Comparison of ENCODE assay signal across 11 cellular contexts in the genomic region with DNA sequence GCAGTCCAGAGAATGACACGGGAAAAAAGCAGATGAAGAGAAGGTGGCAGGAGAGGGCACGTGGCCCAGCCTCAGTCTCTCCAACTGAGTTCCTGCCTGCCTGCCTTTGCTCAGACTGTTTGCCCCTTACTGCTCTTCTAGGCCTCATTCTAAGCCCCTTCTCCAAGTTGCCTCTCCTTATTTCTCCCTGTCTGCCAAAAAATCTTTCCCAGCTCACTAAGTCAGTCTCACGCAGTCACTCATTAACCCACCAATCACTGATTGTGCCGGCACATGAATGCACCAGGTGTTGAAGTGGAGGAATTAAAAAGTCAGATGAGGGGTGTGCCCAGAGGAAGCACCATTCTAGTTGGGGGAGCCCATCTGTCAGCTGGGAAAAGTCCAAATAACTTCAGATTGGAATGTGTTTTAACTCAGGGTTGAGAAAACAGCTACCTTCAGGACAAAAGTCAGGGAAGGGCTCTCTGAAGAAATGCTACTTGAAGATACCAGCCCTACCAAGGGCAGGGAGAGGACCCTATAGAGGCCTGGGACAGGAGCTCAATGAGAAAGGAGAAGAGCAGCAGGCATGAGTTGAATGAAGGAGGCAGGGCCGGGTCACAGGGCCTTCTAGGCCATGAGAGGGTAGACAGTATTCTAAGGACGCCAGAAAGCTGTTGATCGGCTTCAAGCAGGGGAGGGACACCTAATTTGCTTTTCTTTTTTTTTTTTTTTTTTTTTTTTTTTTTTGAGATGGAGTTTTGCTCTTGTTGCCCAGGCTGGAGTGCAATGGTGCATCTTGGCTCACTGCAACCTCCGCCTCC. TPM values are rescaled to one million over a fixed set of nuclear protein-coding genes. Genes with fewer than 3 reads are reported as not detected.
DNase-seq lines count a peak whose midpoint lies in the region; ATAC-seq and TF ChIP-seq lines count a peak whose summit lies in the region.
"Had no signal": no experiment of that assay in that cellular context is flagged by ENCODE, and none has a peak within 500 bp of the region (broad histone marks: within the 10 kb centered on the region; RNA-seq: fewer than 3 reads in every experiment).

No MANE protein-coding gene starts in this region.

- H3K9me3 Mint-ChIP-seq in GM23338 = no peaks in the 10 kb centered on the region; the same call in 2 of the 3 replicates
- H3K9me3 Mint-ChIP-seq in effector memory CD8-positive, alpha-beta T cell = no peaks in the 10 kb centered on the region

- H3K4me3 ChIP-seq in GM23338 (no peak overlapping the region), psoas muscle (no peak overlapping the region), aorta (ENCODE audit: low read length in 2 of 2) (no peak overlapping the region)

- peak overlapping the region; percentile 51; the same call in 1 of the 2 replicates for H3K27ac Mint-ChIP-seq in GM23338
- peak overlapping the region; percentile 100 for H3K27ac Mint-ChIP-seq in T-helper 17 cell
- peak overlapping the region; percentile 97 to 99 for H3K27ac Mint-ChIP-seq in effector memory CD8-positive, alpha-beta T cell

- H2AFZ ChIP-seq in GM23338 = no peak overlapping the region; the same call in 1 of the 2 replicates

- peaks cover 18% of the 10 kb centered on the region for H3F3A ChIP-seq in GM23338 (replicated peaks; ENCODE audit: low read depth)

- no peaks in the 10 kb centered on the region for H3K27me3 ChIP-seq in GM23338 (ENCODE audit: insufficient read depth)
- no peaks in the 10 kb centered on the region for H3K27me3 ChIP-seq in psoas muscle (ENCODE audit: insufficient read depth in 3 of 3, low read length in 2 of 3)
- H3K27me3 ChIP-seq in aorta (ENCODE audit: control insufficient read depth in 1 of 2, insufficient read depth in 2 of 2, low read length in 1 of 2) = no peaks in the 10 kb centered on the region
- H3K27me3 ChIP-seq: foreskin keratinocyte had no signal

- TF ChIP-seq CTCF in GM23338 (conservative IDR thresholded peaks at IDR 0.05; ENCODE audit: low read depth in 2 of 2) (no peak), psoas muscle (IDR thresholded peaks at IDR 0.05) (no peak), RWPE1 (conservative IDR thresholded peaks at IDR 0.05; ENCODE audit: low read depth) (no peak)

- peaks cover 61% of the 10 kb centered on the region for H3K4me1 ChIP-seq in GM23338 (ENCODE audit: insufficient read depth)
- peaks cover 19% of the 10 kb centered on the region for H3K4me1 ChIP-seq in psoas muscle
- H3K4me1 ChIP-seq in aorta (ENCODE audit: control insufficient read depth in 1 of 2, insufficient read depth in 2 of 2, low read length in 2 of 2) = no peaks in the 10 kb centered on the region

- no peaks in the 10 kb centered on the region for H3K79me2 ChIP-seq in GM23338 (replicated peaks; ENCODE audit: insufficient read depth)

- H3K9me2 ChIP-seq in GM23338 (ENCODE audit: insufficient read depth) = peaks cover 4% of the 10 kb centered on the region; the same call in 1 of the 2 replicates

- H3K36me3 Mint-ChIP-seq in GM23338 (ENCODE audit: low read depth) (no peaks in the 10 kb centered on the region), T-helper 17 cell (ENCODE audit: low read depth) (peaks cover 35% of the 10 kb centered on the region)
- peaks cover 100% of the 10 kb centered on the region for H3K36me3 Mint-ChIP-seq in effector memory CD8-positive, alpha-beta T cell (ENCODE audit: insufficient read depth)

- DNase-seq in GM23338 (ENCODE audit: low spot score) (no peak), T-helper 17 cell (no peak), psoas muscle (no peak), RWPE1 (ENCODE audit: low spot score) (no peak), nucleus accumbens (lab: John Stamatoyannopoulos, UW) (no peak), aorta (no peak)
- DNase-seq in effector memory CD8-positive, alpha-beta T cell = no peak
- DNase-seq: DMS79, foreskin keratinocyte, MV-4-11, NCI-H748 treated with DMSO at 0.1 percent for 48 hours had no signal

- no peak overlapping the region for H3K4me2 ChIP-seq in GM23338

- H3K36me3 ChIP-seq in GM23338 (ENCODE audit: insufficient read depth) (no peaks in the 10 kb centered on the region), psoas muscle (ENCODE audit: insufficient read depth in 1 of 2, low read depth in 1 of 2) (no peaks in the 10 kb centered on the region), aorta (ENCODE audit: control insufficient read depth in 1 of 2, insufficient read depth in 2 of 2, low read length in 1 of 2) (no peaks in the 10 kb centered on the region)

- intact Hi-C loops in psoas muscle (cut with DNase I) (no loop called here), aorta (cut with DNase I) (no loop called here)

- ATAC-seq in GM23338 (no peak), T-helper 17 cell (no peak), psoas muscle (no peak), aorta (ENCODE audit: low FRiP score) (no peak)
- no peak for ATAC-seq in effector memory CD8-positive, alpha-beta T cell (replicated peaks)
- ATAC-seq: foreskin keratinocyte had no signal

- H3K4me3 Mint-ChIP-seq in GM23338 = no peak overlapping the region; the same call in 2 of the 3 replicates
- peak overlapping the region; percentile 94 for H3K4me3 Mint-ChIP-seq in T-helper 17 cell
- peak overlapping the region; percentile 81 to 91 for H3K4me3 Mint-ChIP-seq in effector memory CD8-positive, alpha-beta T cell

- POLR2A ChIA-PET in RWPE1 (lab: Yijun Ruan, JAX; ENCODE audit: low non-redundant PET) = no interaction called here

- H3K9me3 ChIP-seq in T-helper 17 cell (ENCODE audit: control insufficient read depth, low read length, poor library complexity, severe bottlenecking) = no peaks in the 10 kb centered on the region
- no peaks in the 10 kb centered on the region for H3K9me3 ChIP-seq in psoas muscle
- H3K9me3 ChIP-seq in aorta (ENCODE audit: control insufficient read depth, low read length) = no peaks in the 10 kb centered on the region

- H4K20me1 ChIP-seq in GM23338 (replicated peaks; ENCODE audit: insufficient read depth) = no peaks in the 10 kb centered on the region

- peaks cover 8% of the 10 kb centered on the region for H3K27me3 Mint-ChIP-seq in GM23338 (ENCODE audit: insufficient read depth, low read depth, poor library complexity)
- no peaks in the 10 kb centered on the region for H3K27me3 Mint-ChIP-seq in T-helper 17 cell
- H3K27me3 Mint-ChIP-seq in effector memory CD8-positive, alpha-beta T cell = no peaks in the 10 kb centered on the region

- H3K4me1 Mint-ChIP-seq in GM23338 = peaks cover 63% of the 10 kb centered on the region
- peaks cover 92% of the 10 kb centered on the region for H3K4me1 Mint-ChIP-seq in T-helper 17 cell
- peaks cover 93 to 94% of the 10 kb centered on the region in 2 donors for H3K4me1 Mint-ChIP-seq in effector memory CD8-positive, alpha-beta T cell (ENCODE audit: low read depth in 2 of 2)

- H3K27ac ChIP-seq in GM23338 (ENCODE audit: low read depth) = no peak overlapping the region
- H3K27ac ChIP-seq in psoas muscle = peak overlapping the region; percentile 72
- no peak overlapping the region for H3K27ac ChIP-seq in RWPE1
- H3K27ac ChIP-seq in aorta (ENCODE audit: low read depth in 1 of 2, low read length in 2 of 2) = no peak overlapping the region
- H3K27ac ChIP-seq: foreskin keratinocyte had no signal

- 88 to 89% (median 89%) methylated on average over 7 to 8 of the region's 8 CpGs for WGBS in psoas muscle, 3 donors
- 91 to 95% methylated on average over 7 to 8 of the region's 8 CpGs for WGBS in aorta, 2 donors

- CTCF ChIA-PET in RWPE1 (lab: Yijun Ruan, JAX) = interaction anchor here (1.2 kb wide), 1 partner anchor 9 kb away, joined by 4 read pairs; no protein-coding TSS in a partner anchor

TF ChIP-seq in GM23338, 12 proteins besides CTCF, POLR2A, EP300 and RAD21 (continues in another document):
- TF ChIP-seq REST (IDR thresholded peaks at IDR 0.05; ENCODE audit: unreplicated experiment) (no peak), STAT1 (IDR thresholded peaks at IDR 0.05; ENCODE audit: unreplicated experiment) (no peak), EZH2 (IDR thresholded peaks at IDR 0.05; ENCODE audit: low read depth, unreplicated experiment) (no peak), ZNF331 (CRISPR knock-in tag; IDR thresholded peaks at IDR 0.05; ENCODE audit: low read depth) (no peak)

RNA-seq across cellular contexts. Expression of gene DAD1, which starts 40.9 kb away (rescaled TPM):
- 180 and 213 TPM in 2 replicates for total RNA-seq in GM23338 (2014; rRNA removed; shearing (Covaris generic))
- polyA plus RNA-seq in GM23338 (2016; fragmentation: Nextera tagmentation; extraction: Ambion mirVana) (236 and 252 TPM in 2 replicates), psoas muscle (100 to 1,000 TPM; 201 to 277 (median 262) TPM), aorta (100 to 1,000 TPM; 240 to 309 TPM)
- total RNA-seq in T-helper 17 cell (10 to 100 TPM; 95.4 to 96.0 TPM), psoas muscle (100 to 1,000 TPM in 3 of 4 donors, 10 to 100 TPM in 1; 77.8 to 118 (median 106) TPM), aorta (100 to 1,000 TPM; 143 to 149 TPM)

RNA-seq across cellular contexts. Expression of gene ABHD4, which starts 50.0 kb away (rescaled TPM):
- total RNA-seq in GM23338 (2014; rRNA removed; shearing (Covaris generic)) = 38.8 and 40.0 TPM in 2 replicates
- polyA plus RNA-seq in GM23338 (2016; fragmentation: Nextera tagmentation; extraction: Ambion mirVana) = 39.1 and 40.6 TPM in 2 replicates
- total RNA-seq in T-helper 17 cell = 10 to 100 TPM; 12.3 to 19.0 TPM
- total RNA-seq in psoas muscle = 10 to 100 TPM; 15.6 to 37.2 (median 25.4) TPM
- 10 to 100 TPM in 2 of 3 donors, 1 to 10 TPM in 1; 6.1 to 64.0 (median 26.4) TPM for polyA plus RNA-seq in psoas muscle
- 10 to 100 TPM; 44.8 to 47.4 TPM for total RNA-seq in aorta
- 10 to 100 TPM; 20.3 to 41.6 TPM for polyA plus RNA-seq in aorta
